ENCODE assay signal across 19 cellular contexts in genomic region chr1:211309617-211310016, GRCh38. TPM values are rescaled to one million over a fixed set of nuclear protein-coding genes. Genes with fewer than 3 reads are reported as not detected.
A peak's percentile ranks its signal among the peaks of the same experiment; 100 is the strongest.
DNase-seq lines count a peak whose midpoint lies in the region; ATAC-seq, FAIRE-seq and TF ChIP-seq lines count a peak whose summit lies in the region.
"Had no signal": no experiment of that assay in that cellular context is flagged by ENCODE, and none has a peak within 500 bp of the region (broad histone marks: within the 10 kb centered on the region; RNA-seq: fewer than 3 reads in every experiment).

No MANE protein-coding gene starts in this region.

- peaks cover 33% of the 10 kb centered on the region for H3K4me1 Mint-ChIP-seq in activated naive CD4-positive, alpha-beta T cell treated with anti-CD3 and anti-CD28 coated beads, Interleukin-2, amount 50 U/mL, for 24 hours
- peaks cover 20% of the 10 kb centered on the region for H3K4me1 Mint-ChIP-seq in activated naive CD4-positive, alpha-beta T cell treated with anti-CD3 and anti-CD28 coated beads for 36 hours (ENCODE audit: low read depth)
- H3K4me1 Mint-ChIP-seq in central memory CD8-positive, alpha-beta T cell, result peaks cover 5% of the 10 kb centered on the region
- peaks cover 5 to 41% (median 24%) of the 10 kb centered on the region in 7 donors for H3K4me1 Mint-ChIP-seq in naive thymus-derived CD4-positive, alpha-beta T cell

- POLR2A ChIA-PET in naive thymus-derived CD4-positive, alpha-beta T cell (lab: Charles Lee), result no interaction called here

- no peak overlapping the region for H3K4me3 ChIP-seq in naive thymus-derived CD4-positive, alpha-beta T cell (ENCODE audit: low read length)

- no peaks in the 10 kb centered on the region for H3K27me3 Mint-ChIP-seq in activated naive CD4-positive, alpha-beta T cell treated with anti-CD3 and anti-CD28 coated beads, Interleukin-2, amount 50 U/mL, for 24 hours
- H3K27me3 Mint-ChIP-seq in activated naive CD4-positive, alpha-beta T cell treated with anti-CD3 and anti-CD28 coated beads for 36 hours (ENCODE audit: low read depth), result no peaks in the 10 kb centered on the region
- H3K27me3 Mint-ChIP-seq in central memory CD8-positive, alpha-beta T cell, result no peaks in the 10 kb centered on the region
- H3K27me3 Mint-ChIP-seq in naive thymus-derived CD4-positive, alpha-beta T cell, result no peaks in the 10 kb centered on the region

- H3K27ac Mint-ChIP-seq in activated naive CD4-positive, alpha-beta T cell treated with anti-CD3 and anti-CD28 coated beads, Interleukin-2, amount 50 U/mL, for 24 hours, result peak overlapping the region; percentile 79
- no peak overlapping the region for H3K27ac Mint-ChIP-seq in activated naive CD4-positive, alpha-beta T cell treated with anti-CD3 and anti-CD28 coated beads for 36 hours
- peak overlapping the region; percentile 52 for H3K27ac Mint-ChIP-seq in central memory CD8-positive, alpha-beta T cell (ENCODE audit: low read depth)
- H3K27ac Mint-ChIP-seq in naive thymus-derived CD4-positive, alpha-beta T cell, result peak overlapping the region in 8 of 9 donors; percentile 5 to 88 (median 70)
- H3K27ac Mint-ChIP-seq: HFFc6 had no signal

- H3K4me1 ChIP-seq in naive thymus-derived CD4-positive, alpha-beta T cell (ENCODE audit: control insufficient read depth in 2 of 2, insufficient read depth in 2 of 2, low read length in 2 of 2), result no peaks in the 10 kb centered on the region

- intact Hi-C loops in activated naive CD4-positive, alpha-beta T cell treated with anti-CD3 and anti-CD28 coated beads for 36 hours (cut with micrococcal nuclease), result no loop called here
- intact Hi-C loops in naive thymus-derived CD4-positive, alpha-beta T cell (cut with micrococcal nuclease), result loop anchor here (2.0 to 5.0 kb wide), 2 partner anchors 13 to 862 kb away; no protein-coding TSS in a partner anchor
- intact Hi-C loops in posterior cingulate gyrus (cut with DNase I), result no loop called here

- no peak for TF ChIP-seq POLR2A in GM12892 (IDR thresholded peaks at IDR 0.05; ENCODE audit: low read depth, low read length)

- peak; percentile 5 for FAIRE-seq in GM12892 (lab: Jason Lieb, UNC)
- FAIRE-seq: H1, HTR-8/SVneo had no signal

- H3K4me3 Mint-ChIP-seq in activated naive CD4-positive, alpha-beta T cell treated with anti-CD3 and anti-CD28 coated beads, Interleukin-2, amount 50 U/mL, for 24 hours, result no peak overlapping the region
- no peak overlapping the region for H3K4me3 Mint-ChIP-seq in activated naive CD4-positive, alpha-beta T cell treated with anti-CD3 and anti-CD28 coated beads for 36 hours
- H3K4me3 Mint-ChIP-seq in central memory CD8-positive, alpha-beta T cell, result no peak overlapping the region
- no peak overlapping the region for H3K4me3 Mint-ChIP-seq in naive thymus-derived CD4-positive, alpha-beta T cell
- H3K4me3 Mint-ChIP-seq: CD14-positive monocyte, HFFc6 had no signal

- ATAC-seq in central memory CD8-positive, alpha-beta T cell (replicated peaks; ENCODE audit: extremely low read depth, poor library complexity, severe bottlenecking), result no peak
- ATAC-seq in naive thymus-derived CD4-positive, alpha-beta T cell, result no peak
- ATAC-seq: PC-3 had no signal

- H3K9me3 ChIP-seq in naive thymus-derived CD4-positive, alpha-beta T cell (ENCODE audit: control insufficient read depth in 2 of 3, low read length in 3 of 3), result no peaks in the 10 kb centered on the region

- peak overlapping the region; percentile 26 for H3K27ac ChIP-seq in naive thymus-derived CD4-positive, alpha-beta T cell (ENCODE audit: low read depth, low read length)

- no peak for DNase-seq in activated naive CD4-positive, alpha-beta T cell treated with anti-CD3 and anti-CD28 coated beads for 36 hours
- no peak for DNase-seq in GM12892 (ENCODE audit: insufficient read length)
- no peak for DNase-seq in central memory CD8-positive, alpha-beta T cell (ENCODE audit: low spot score in 2 of 2)
- DNase-seq in naive thymus-derived CD4-positive, alpha-beta T cell, result no peak
- DNase-seq in midbrain (lab: John Stamatoyannopoulos, UW), result no peak
- DNase-seq in C1 segment of cervical spinal cord (lab: John Stamatoyannopoulos, UW), result no peak
- no peak for DNase-seq in posterior cingulate gyrus
- DNase-seq: DND-41, GDM1, HFFc6, NCI-H1436 treated with DMSO at 0.1 percent for 48 hours, NCI-H2081 treated with DMSO at 0.1 percent for 48 hours, NCI-H2227 treated with DMSO at 0.1 percent for 48 hours, NCI-H524 treated with DMSO at 0.1 percent for 48 hours, PC-3 had no signal

- CTCF ChIA-PET in activated naive CD4-positive, alpha-beta T cell treated with anti-CD3 and anti-CD28 coated beads for 36 hours (lab: Charles Lee), result interaction anchor here (0.7 to 0.8 kb wide), 2 partner anchors 205 to 850 kb away, joined by 3 read pairs; no protein-coding TSS in a partner anchor
- CTCF ChIA-PET in naive thymus-derived CD4-positive, alpha-beta T cell (lab: Charles Lee), result interaction anchor here (0.8 to 1.1 kb wide), 2 partner anchors 13 to 19 kb away, joined by 3 read pairs; no protein-coding TSS in a partner anchor

- peaks cover 13% of the 10 kb centered on the region for H3K36me3 Mint-ChIP-seq in activated naive CD4-positive, alpha-beta T cell treated with anti-CD3 and anti-CD28 coated beads, Interleukin-2, amount 50 U/mL, for 24 hours
- H3K36me3 Mint-ChIP-seq in activated naive CD4-positive, alpha-beta T cell treated with anti-CD3 and anti-CD28 coated beads for 36 hours (ENCODE audit: low read depth), result peaks cover 15% of the 10 kb centered on the region
- H3K36me3 Mint-ChIP-seq in central memory CD8-positive, alpha-beta T cell (ENCODE audit: insufficient read depth), result peaks cover 27% of the 10 kb centered on the region
- peaks cover 9 to 25% (median 18%) of the 10 kb centered on the region in 5 donors for H3K36me3 Mint-ChIP-seq in naive thymus-derived CD4-positive, alpha-beta T cell

- H3K36me3 ChIP-seq in naive thymus-derived CD4-positive, alpha-beta T cell (ENCODE audit: control insufficient read depth in 2 of 3, insufficient read depth in 3 of 3, low read length in 3 of 3), result peaks cover 3 to 21% (median 6%) of the 10 kb centered on the region in 3 experiments

- no peaks in the 10 kb centered on the region for H3K27me3 ChIP-seq in naive thymus-derived CD4-positive, alpha-beta T cell (ENCODE audit: control insufficient read depth in 2 of 2, insufficient read depth in 2 of 2, low read length in 2 of 2)

- no peaks in the 10 kb centered on the region for H3K9me3 Mint-ChIP-seq in activated naive CD4-positive, alpha-beta T cell treated with anti-CD3 and anti-CD28 coated beads, Interleukin-2, amount 50 U/mL, for 24 hours
- no peaks in the 10 kb centered on the region for H3K9me3 Mint-ChIP-seq in activated naive CD4-positive, alpha-beta T cell treated with anti-CD3 and anti-CD28 coated beads for 36 hours
- H3K9me3 Mint-ChIP-seq in central memory CD8-positive, alpha-beta T cell, result no peaks in the 10 kb centered on the region
- H3K9me3 Mint-ChIP-seq in naive thymus-derived CD4-positive, alpha-beta T cell, result no peaks in the 10 kb centered on the region
- H3K9me3 Mint-ChIP-seq: CD14-positive monocyte, HFFc6 had no signal

RNA-seq across cellular contexts. Expression of gene TRAF5, which starts 17.0 kb away (rescaled TPM):
- 10 to 100 TPM; 16.1 to 18.8 TPM for total RNA-seq in activated naive CD4-positive, alpha-beta T cell treated with anti-CD3 and anti-CD28 coated beads for 36 hours
- polyA plus RNA-seq in GM12892 (2012; ENCODE audit: missing spikeins), result 28.9 TPM
- 10 to 100 TPM; 36.2 to 72.2 (median 55.8) TPM for total RNA-seq in naive thymus-derived CD4-positive, alpha-beta T cell
- polyA plus RNA-seq in naive thymus-derived CD4-positive, alpha-beta T cell, result 10 to 100 TPM; 19.1 to 29.0 TPM

RNA-seq across cellular contexts. Expression of gene RCOR3, which starts 50.5 kb away (rescaled TPM):
- total RNA-seq in activated naive CD4-positive, alpha-beta T cell treated with anti-CD3 and anti-CD28 coated beads for 36 hours, result 10 to 100 TPM; 28.9 to 30.8 TPM
- 21.8 TPM for polyA plus RNA-seq in GM12892 (2012; ENCODE audit: missing spikeins)
- total RNA-seq in naive thymus-derived CD4-positive, alpha-beta T cell, result 10 to 100 TPM; 42.3 to 98.0 (median 82.8) TPM
- 10 to 100 TPM; 26.8 to 31.1 TPM for polyA plus RNA-seq in naive thymus-derived CD4-positive, alpha-beta T cell

Comparison
In these comparisons a context has a peak if more than half of its experiments do, and no peak if none do; other contexts are left out.
1. intact Hi-C loops: an anchor here in naive thymus-derived CD4-positive, alpha-beta T cell (2.0 to 5.0 kb wide); none called in activated naive CD4-positive, alpha-beta T cell treated with anti-CD3 and anti-CD28 coated beads for 36 hours and posterior cingulate gyrus.